In genomic region chr9:41074356-41074942, GRCh38 we compare ENCODE assay signal across 7 cellular contexts. TPM values are rescaled to one million over a fixed set of nuclear protein-coding genes. Genes with fewer than 3 reads are reported as not detected.
A peak's percentile ranks its signal among the peaks of the same experiment; 100 is the strongest.
DNase-seq lines count a peak whose midpoint lies in the region; ATAC-seq, FAIRE-seq and TF ChIP-seq lines count a peak whose summit lies in the region.
"Not testable (repeated sequence)": the region's sequence is repeated elsewhere in the genome, so short reads cannot be mapped to it uniquely, and the experiment has no call there.

No MANE protein-coding gene starts in this region.

- H3K36me3 ChIP-seq in KMS-11 (ENCODE audit: insufficient read depth); endothelial cell of umbilical vein (ENCODE audit: control insufficient read depth in 2 of 2, extremely low read depth in 1 of 2, insufficient read depth in 2 of 2, low read length in 2 of 2); kidney (ENCODE audit: control insufficient read depth in 1 of 2, insufficient read depth in 2 of 2, low read length in 2 of 2); psoas muscle (ENCODE audit: insufficient read depth in 1 of 2, low read depth in 1 of 2): not testable (repeated sequence)

- CTCF ChIA-PET in endothelial cell of umbilical vein (lab: Charles Lee) = not testable (repeated sequence)

- not testable (repeated sequence) for H3K9ac ChIP-seq in KMS-11; kidney (ENCODE audit: low read length in 2 of 2)
- H3K9ac ChIP-seq in endothelial cell of umbilical vein (replicated peaks; ENCODE audit: extremely low read depth, insufficient read depth, low read length) = peak overlapping the region; percentile 79

- not testable (repeated sequence) for H3K4me3 ChIP-seq in KMS-11 (IDR thresholded peaks at IDR 0.05; ENCODE audit: insufficient read depth, low read depth, low read length)
- H3K4me3 ChIP-seq in endothelial cell of umbilical vein (replicated peaks in 1 of 3; ENCODE audit: insufficient read depth in 1 of 3, low read depth in 1 of 3, low read length in 3 of 3) (peak overlapping the region; percentile 51 to 68 (median 59)), kidney (ENCODE audit: low read length in 2 of 2) (peak overlapping the region; percentile 56 to 61), psoas muscle (peak overlapping the region; percentile 72)

- not testable (repeated sequence) for H3K9me3 ChIP-seq in endothelial cell of umbilical vein (replicated peaks; ENCODE audit: control insufficient read depth, insufficient read depth, low read length); kidney (ENCODE audit: control insufficient read depth in 1 of 2, low read length in 2 of 2); psoas muscle

- H3K27me3 ChIP-seq in KMS-11 (ENCODE audit: insufficient read depth, low read depth); endothelial cell of umbilical vein (ENCODE audit: control insufficient read depth in 2 of 2, insufficient read depth in 2 of 2, low read length in 2 of 2); psoas muscle (ENCODE audit: insufficient read depth in 3 of 3, low read length in 2 of 3): not testable (repeated sequence)

- H4K20me1 ChIP-seq in KMS-11 (ENCODE audit: insufficient read depth); endothelial cell of umbilical vein (replicated peaks; ENCODE audit: control insufficient read depth, extremely low read depth, insufficient read depth, low read length): not testable (repeated sequence)

- not testable (repeated sequence) for H3K79me2 ChIP-seq in KMS-11 (ENCODE audit: insufficient read depth, low read depth); endothelial cell of umbilical vein (ENCODE audit: control insufficient read depth, insufficient read depth, low read length)

- not testable (repeated sequence) for TF ChIP-seq CTCF in KMS-11 (conservative IDR thresholded peaks at IDR 0.05; ENCODE audit: low read depth, low read length); endothelial cell of umbilical vein (IDR thresholded peaks at IDR 0.05; ENCODE audit: extremely low read depth in 1 of 2, insufficient read depth in 1 of 2, low read depth in 1 of 2, low read length in 2 of 2); kidney (IDR thresholded peaks at IDR 0.05; ENCODE audit: borderline replicate concordance, extremely low read depth, insufficient read depth); psoas muscle (IDR thresholded peaks at IDR 0.05)

- not testable (repeated sequence) for H3K27ac ChIP-seq in KMS-11; kidney (ENCODE audit: low read depth in 2 of 2, low read length in 2 of 2)
- H3K27ac ChIP-seq in endothelial cell of umbilical vein (ENCODE audit: insufficient read depth, low read depth, low read length) = peak overlapping the region; percentile 74
- H3K27ac ChIP-seq in psoas muscle = peak overlapping the region; percentile 69

- H3K4me2 ChIP-seq in KMS-11 = not testable (repeated sequence)
- H3K4me2 ChIP-seq in endothelial cell of umbilical vein (ENCODE audit: insufficient read depth, low read length) = peak overlapping the region; percentile 42

- dilution Hi-C loops in endothelial cell of umbilical vein (cut with MboI; ENCODE audit: extremely low pct_ligation_motif_present, low sequenced_read_pairs) = not testable (repeated sequence)

- ATAC-seq in GM18517 (IDR thresholded peaks at IDR 0.05; ENCODE audit: unreplicated experiment) = peak; percentile 46
- peak; percentile 73 for ATAC-seq in HG02571 (IDR thresholded peaks at IDR 0.05; ENCODE audit: unreplicated experiment)
- peak; percentile 72 to 86 (median 77) for ATAC-seq in psoas muscle

- peak; percentile 27 for DNase-seq in activated T-cell treated with anti-CD3 and anti-CD28 coated beads, Interleukin-2, amount 50 U/mL, for 1 hour
- peak; percentile 36 for DNase-seq in endothelial cell of umbilical vein (ENCODE audit: low read depth, low spot score)
- peak; percentile 81 for DNase-seq in kidney
- peak; percentile 37 to 75 for DNase-seq in psoas muscle

- intact Hi-C loops in endothelial cell of umbilical vein (cut with micrococcal nuclease); kidney (cut with DNase I); psoas muscle (cut with DNase I): not testable (repeated sequence)

- H2AFZ ChIP-seq in KMS-11 (ENCODE audit: low read depth) (peak overlapping the region; percentile 76), endothelial cell of umbilical vein (ENCODE audit: low read depth, low read length) (peak overlapping the region; percentile 61)

- POLR2A ChIA-PET in endothelial cell of umbilical vein (lab: Charles Lee) = not testable (repeated sequence)

- not testable (repeated sequence) for BruUV-seq in endothelial cell of umbilical vein (replicated peaks; lab: Mats Ljungman, UMichigan)

- not testable (repeated sequence) for FAIRE-seq in endothelial cell of umbilical vein (lab: Jason Lieb, UNC); kidney (lab: Jason Lieb, UNC)

- not testable (repeated sequence) for H3K9me1 ChIP-seq in endothelial cell of umbilical vein (replicated peaks; ENCODE audit: control insufficient read depth, extremely low read depth, insufficient read depth, low read length)

- H3K4me1 ChIP-seq in KMS-11 (ENCODE audit: low read depth, poor library complexity, severe bottlenecking); endothelial cell of umbilical vein (ENCODE audit: control insufficient read depth, extremely low read depth, insufficient read depth, low read length); kidney (ENCODE audit: control insufficient read depth in 1 of 2, insufficient read depth in 1 of 2, low read depth in 1 of 2, low read length in 2 of 2); psoas muscle: not testable (repeated sequence)

- 3 to 5% (median 4%) methylated on average over 55 to 63 of the region's 63 CpGs for WGBS in psoas muscle, 3 donors

- peak; percentile 32 for TF ChIP-seq POLR2A in endothelial cell of umbilical vein (IDR thresholded peaks at IDR 0.05; ENCODE audit: low read depth, low read length)

RNA-seq across cellular contexts. Expression of gene FOXD4L6, which starts 54.0 kb away (rescaled TPM):
- total RNA-seq in endothelial cell of umbilical vein (0.35 TPM in 1 of 2 replicates, not detected in the other), kidney (not detected), psoas muscle (not detected)
- polyA plus RNA-seq in endothelial cell of umbilical vein (0.05 TPM in 1 of 2 replicates, not detected in the other), kidney (ENCODE audit: insufficient read depth, low read depth, low replicate concordance) (not detected), psoas muscle (under 1 TPM in 2 of 3 donors, not detected in 1; 0.03 to 0.04 TPM)
- not detected in 2 replicates for polyA plus RNA-seq in endothelial cell of umbilical vein (2011; cell fraction: cytosol; rRNA removed)
- 0.14 and 0.15 TPM in 2 replicates for polyA plus RNA-seq in endothelial cell of umbilical vein (2011; cell fraction: nucleus; rRNA removed)
- not detected in 2 replicates for polyA plus RNA-seq in endothelial cell of umbilical vein (2012)
- polyA minus RNA-seq in endothelial cell of umbilical vein = not detected in 2 replicates
- polyA minus RNA-seq in endothelial cell of umbilical vein (2011; cell fraction: cytosol; rRNA and poly(A)+ RNA removed) = not detected
- not detected in 2 replicates for polyA minus RNA-seq in endothelial cell of umbilical vein (2011; cell fraction: nucleus; rRNA and poly(A)+ RNA removed)

Comparison
In these comparisons a context has a peak if more than half of its experiments do, and no peak if none do; other contexts are left out.
1. DNase-seq: peak in every context shown above with its lines; median percentile 81 in kidney; 56 in psoas muscle; 36 in endothelial cell of umbilical vein; 27 in activated T-cell treated with anti-CD3 and anti-CD28 coated beads, Interleukin-2, amount 50 U/mL, for 1 hour.